Comparison of ENCODE assay signal across 8 cellular contexts in genomic region chr11:123062158-123062891, GRCh38. TPM values are rescaled to one million over a fixed set of nuclear protein-coding genes. Genes with fewer than 3 reads are reported as not detected.
DNase-seq lines count a peak whose midpoint lies in the region; ATAC-seq, FAIRE-seq and TF ChIP-seq lines count a peak whose summit lies in the region.

No MANE protein-coding gene starts in this region.

- WGBS in gastroesophageal sphincter (ENCODE audit: low coverage in 1 of 2), 2 donors = 0 to 1% methylated on average over 4 to 12 of the region's 63 CpGs

- TF ChIP-seq POLR2A in gastroesophageal sphincter (IDR thresholded peaks at IDR 0.05) = peak in 1 of 2 donors; percentile 33

- H3K9me3 ChIP-seq in gastroesophageal sphincter (no peaks in the 10 kb centered on the region), neutrophil (no peaks in the 10 kb centered on the region)

- TF ChIP-seq EP300 in gastroesophageal sphincter (IDR thresholded peaks at IDR 0.05) = peak; percentile 21

- in situ Hi-C loops in SK-MEL-5 (cut with HindIII; ENCODE audit: low pct_unique_long_range_greater_than_20kb, low sequenced_read_pairs) = no loop called here

- peak overlapping the region; percentile 99 for H3K4me3 Mint-ChIP-seq in activated naive CD4-positive, alpha-beta T cell treated with anti-CD3 and anti-CD28 coated beads, Interleukin-2, amount 10 ng/mL, durations not matched to agents 7 days and 5 days

- H3K36me3 Mint-ChIP-seq in activated naive CD4-positive, alpha-beta T cell treated with anti-CD3 and anti-CD28 coated beads, Interleukin-2, amount 10 ng/mL, durations not matched to agents 7 days and 5 days = peaks cover 61% of the 10 kb centered on the region

- no peaks in the 10 kb centered on the region for H3K9me3 Mint-ChIP-seq in activated naive CD4-positive, alpha-beta T cell treated with anti-CD3 and anti-CD28 coated beads, Interleukin-2, amount 10 ng/mL, durations not matched to agents 7 days and 5 days

- DNase-seq in HFF-Myc (ENCODE audit: extremely low read depth, low read depth) = peak; percentile 95
- peak; percentile 99 for DNase-seq in MV-4-11 (lab: John Stamatoyannopoulos, UW)
- peak; percentile 96 for DNase-seq in SK-MEL-5 (ENCODE audit: low read depth, low spot score)
- peak; percentile 99 for DNase-seq in activated naive CD4-positive, alpha-beta T cell treated with anti-CD3 and anti-CD28 coated beads, Interleukin-2, amount 10 ng/mL, durations not matched to agents 7 days and 5 days
- peak; percentile 95 to 100 (median 100) for DNase-seq in substantia nigra (lab: John Stamatoyannopoulos, UW)

- CTCF ChIA-PET in activated naive CD4-positive, alpha-beta T cell treated with anti-CD3 and anti-CD28 coated beads, Interleukin-2, amount 10 ng/mL, durations not matched to agents 7 days and 5 days (lab: Charles Lee) = interaction anchor here (0.8 to 2.6 kb wide), 7 partner anchors 10 to 208 kb away, joined by 3 to 6 read pairs (median 3); no protein-coding TSS in a partner anchor

- no peak for TF ChIP-seq CTCF in HFF-Myc (IDR thresholded peaks at IDR 0.05; ENCODE audit: low read depth, low read length, missing control alignments)
- no peak for TF ChIP-seq CTCF in gastroesophageal sphincter (IDR thresholded peaks at IDR 0.05)
- peak; percentile 43 for TF ChIP-seq CTCF in neutrophil (IDR thresholded peaks at IDR 0.05)

- FAIRE-seq in G401.6 (lab: Jason Lieb, UNC) = peak; percentile 94

- peak overlapping the region; percentile 90 for H3K4me3 ChIP-seq in HFF-Myc (replicated peaks; ENCODE audit: low read depth, low read length)
- H3K4me3 ChIP-seq in gastroesophageal sphincter = peak overlapping the region; percentile 69 to 91
- peak overlapping the region; percentile 84 to 99 for H3K4me3 ChIP-seq in neutrophil (ENCODE audit: low read depth in 1 of 2, low read length in 1 of 2)

- peak overlapping the region; percentile 99 to 100 (median 99) for H3K27ac ChIP-seq in gastroesophageal sphincter
- peak overlapping the region; percentile 100 for H3K27ac ChIP-seq in neutrophil
- peak overlapping the region; percentile 100 for H3K27ac ChIP-seq in substantia nigra (ENCODE audit: low read depth, low read length, poor library complexity, severe bottlenecking)

- H3K4me1 Mint-ChIP-seq in activated naive CD4-positive, alpha-beta T cell treated with anti-CD3 and anti-CD28 coated beads, Interleukin-2, amount 10 ng/mL, durations not matched to agents 7 days and 5 days = peaks cover 46% of the 10 kb centered on the region

- H3K36me3 ChIP-seq in gastroesophageal sphincter (peaks cover 7 to 39% of the 10 kb centered on the region in 2 donors), neutrophil (peaks cover 43% of the 10 kb centered on the region)

- H3K4me1 ChIP-seq in gastroesophageal sphincter = peaks cover 5 to 71% (median 31%) of the 10 kb centered on the region in 3 donors
- H3K4me1 ChIP-seq in neutrophil (ENCODE audit: control insufficient read depth in 1 of 2, insufficient read depth in 1 of 2, low read depth in 1 of 2, low read length in 1 of 2) = peaks cover 40 to 51% of the 10 kb centered on the region in 2 experiments

- H3K27me3 ChIP-seq in gastroesophageal sphincter = no peaks in the 10 kb centered on the region
- no peaks in the 10 kb centered on the region for H3K27me3 ChIP-seq in neutrophil

- peaks cover 7% of the 10 kb centered on the region for H3K27me3 Mint-ChIP-seq in activated naive CD4-positive, alpha-beta T cell treated with anti-CD3 and anti-CD28 coated beads, Interleukin-2, amount 10 ng/mL, durations not matched to agents 7 days and 5 days

- peak overlapping the region; percentile 99 for H3K27ac Mint-ChIP-seq in activated naive CD4-positive, alpha-beta T cell treated with anti-CD3 and anti-CD28 coated beads, Interleukin-2, amount 10 ng/mL, durations not matched to agents 7 days and 5 days

- ATAC-seq in gastroesophageal sphincter = peak; percentile 96

RNA-seq across cellular contexts. Expression of gene HSPA8, which starts 0.4 kb away (rescaled TPM):
- total RNA-seq in SK-MEL-5 (2014; rRNA removed; shearing (Covaris generic)) = 5,337 and 5,709 TPM in 2 replicates
- 2,671 and 3,644 TPM in 2 replicates for polyA plus RNA-seq in SK-MEL-5 (2015; cell fraction: cytosol; rRNA removed)
- 1,833 and 2,507 TPM in 2 replicates for polyA plus RNA-seq in SK-MEL-5 (2015; cell fraction: nucleus; rRNA removed)
- 1,000 to 10,000 TPM in 3 of 4 donors, 100 to 1,000 TPM in 1; 976 to 1,475 (median 1,128) TPM for total RNA-seq in gastroesophageal sphincter

Comparison
In these comparisons a context has a peak if more than half of its experiments do, and no peak if none do; other contexts are left out.
1. Peak in every context shown above with its lines: DNase-seq, ATAC-seq, H3K4me3 ChIP-seq and H3K27ac ChIP-seq.